1 cellular context compared by ENCODE assay signal in the genomic region with DNA sequence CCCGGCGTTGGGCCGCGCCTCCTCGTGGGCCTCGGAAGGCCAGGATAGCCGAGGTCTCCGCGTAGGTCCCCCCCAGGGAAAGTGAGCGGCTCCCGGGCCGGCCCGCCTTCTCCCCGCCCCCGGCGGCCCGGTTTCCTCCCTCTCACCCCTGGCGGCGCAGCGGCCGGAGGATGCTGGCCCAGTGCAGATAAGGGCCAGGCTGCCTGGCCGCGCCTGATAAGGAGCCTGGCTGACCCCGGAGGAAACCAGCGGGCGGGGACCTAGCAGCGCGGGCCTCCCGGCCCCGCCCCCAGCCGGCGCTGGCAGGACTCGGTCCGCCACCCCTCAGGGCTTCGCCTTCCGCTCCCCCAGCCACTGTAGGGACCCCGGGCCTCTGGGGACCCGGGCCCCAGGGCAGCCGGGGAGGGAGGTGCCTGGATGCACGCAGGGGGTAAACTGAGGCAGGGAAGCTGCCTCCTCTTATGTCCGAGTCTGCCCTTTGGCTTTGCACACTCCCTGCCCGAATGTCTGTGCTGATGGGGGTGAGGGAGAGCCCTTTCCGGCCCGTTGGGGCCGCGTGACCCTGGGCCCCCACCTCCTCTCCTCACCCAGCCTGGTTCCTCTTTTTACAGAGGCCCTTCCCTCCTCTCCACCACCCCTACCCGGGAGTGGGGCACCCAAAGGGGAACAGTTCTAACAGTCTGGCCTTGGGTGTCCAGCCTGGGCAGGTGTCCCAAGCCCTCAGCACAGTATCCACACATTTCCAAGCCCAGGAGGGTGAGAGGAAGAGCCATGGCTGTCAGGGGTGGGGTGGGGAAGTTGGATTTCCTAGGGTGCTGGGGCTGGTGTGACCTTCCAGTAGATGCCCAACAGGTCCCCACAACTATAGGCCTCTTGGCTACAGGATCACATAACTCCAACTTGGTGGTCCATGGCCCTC.
A peak's percentile ranks its signal among the peaks of the same experiment; 100 is the strongest.
TF ChIP-seq lines count a peak whose summit lies in the region.

A gene (minus strand): TSS at position 193 of the 919 bp plus-strand sequence. CDS start 1,687 bp downstream, outside the sequence.

TF ChIP-seq in K562, 482 proteins besides CTCF, POLR2A, EP300 and RAD21 (continued from another document and continues in another):
- TF ChIP-seq, protein P1, sequence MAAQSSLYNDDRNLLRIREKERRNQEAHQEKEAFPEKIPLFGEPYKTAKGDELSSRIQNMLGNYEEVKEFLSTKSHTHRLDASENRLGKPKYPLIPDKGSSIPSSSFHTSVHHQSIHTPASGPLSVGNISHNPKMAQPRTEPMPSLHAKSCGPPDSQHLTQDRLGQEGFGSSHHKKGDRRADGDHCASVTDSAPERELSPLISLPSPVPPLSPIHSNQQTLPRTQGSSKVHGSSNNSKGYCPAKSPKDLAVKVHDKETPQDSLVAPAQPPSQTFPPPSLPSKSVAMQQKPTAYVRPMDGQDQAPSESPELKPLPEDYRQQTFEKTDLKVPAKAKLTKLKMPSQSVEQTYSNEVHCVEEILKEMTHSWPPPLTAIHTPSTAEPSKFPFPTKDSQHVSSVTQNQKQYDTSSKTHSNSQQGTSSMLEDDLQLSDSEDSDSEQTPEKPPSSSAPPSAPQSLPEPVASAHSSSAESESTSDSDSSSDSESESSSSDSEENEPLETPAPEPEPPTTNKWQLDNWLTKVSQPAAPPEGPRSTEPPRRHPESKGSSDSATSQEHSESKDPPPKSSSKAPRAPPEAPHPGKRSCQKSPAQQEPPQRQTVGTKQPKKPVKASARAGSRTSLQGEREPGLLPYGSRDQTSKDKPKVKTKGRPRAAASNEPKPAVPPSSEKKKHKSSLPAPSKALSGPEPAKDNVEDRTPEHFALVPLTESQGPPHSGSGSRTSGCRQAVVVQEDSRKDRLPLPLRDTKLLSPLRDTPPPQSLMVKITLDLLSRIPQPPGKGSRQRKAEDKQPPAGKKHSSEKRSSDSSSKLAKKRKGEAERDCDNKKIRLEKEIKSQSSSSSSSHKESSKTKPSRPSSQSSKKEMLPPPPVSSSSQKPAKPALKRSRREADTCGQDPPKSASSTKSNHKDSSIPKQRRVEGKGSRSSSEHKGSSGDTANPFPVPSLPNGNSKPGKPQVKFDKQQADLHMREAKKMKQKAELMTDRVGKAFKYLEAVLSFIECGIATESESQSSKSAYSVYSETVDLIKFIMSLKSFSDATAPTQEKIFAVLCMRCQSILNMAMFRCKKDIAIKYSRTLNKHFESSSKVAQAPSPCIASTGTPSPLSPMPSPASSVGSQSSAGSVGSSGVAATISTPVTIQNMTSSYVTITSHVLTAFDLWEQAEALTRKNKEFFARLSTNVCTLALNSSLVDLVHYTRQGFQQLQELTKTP (IDR thresholded peaks at IDR 0.05; ENCODE audit: low read depth in 1 of 2, partially characterized antibody in 2 of 2): peak in 1 of 2 experiments; percentile 56
- TF ChIP-seq, protein P2, sequence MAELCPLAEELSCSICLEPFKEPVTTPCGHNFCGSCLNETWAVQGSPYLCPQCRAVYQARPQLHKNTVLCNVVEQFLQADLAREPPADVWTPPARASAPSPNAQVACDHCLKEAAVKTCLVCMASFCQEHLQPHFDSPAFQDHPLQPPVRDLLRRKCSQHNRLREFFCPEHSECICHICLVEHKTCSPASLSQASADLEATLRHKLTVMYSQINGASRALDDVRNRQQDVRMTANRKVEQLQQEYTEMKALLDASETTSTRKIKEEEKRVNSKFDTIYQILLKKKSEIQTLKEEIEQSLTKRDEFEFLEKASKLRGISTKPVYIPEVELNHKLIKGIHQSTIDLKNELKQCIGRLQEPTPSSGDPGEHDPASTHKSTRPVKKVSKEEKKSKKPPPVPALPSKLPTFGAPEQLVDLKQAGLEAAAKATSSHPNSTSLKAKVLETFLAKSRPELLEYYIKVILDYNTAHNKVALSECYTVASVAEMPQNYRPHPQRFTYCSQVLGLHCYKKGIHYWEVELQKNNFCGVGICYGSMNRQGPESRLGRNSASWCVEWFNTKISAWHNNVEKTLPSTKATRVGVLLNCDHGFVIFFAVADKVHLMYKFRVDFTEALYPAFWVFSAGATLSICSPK (IDR thresholded peaks at IDR 0.05; ENCODE audit: borderline replicate concordance): no peak
- TF ChIP-seq ZNF324 (CRISPR knock-in tag; IDR thresholded peaks at IDR 0.05) (no peak), HIVEP1 (CRISPR knock-in tag; IDR thresholded peaks at IDR 0.05) (peak; percentile 3; the same call in 1 of the 2 replicates), PHB2 (IDR thresholded peaks at IDR 0.05; ENCODE audit: low read depth) (peak; percentile 94), ZNF668 (CRISPR knock-in tag; IDR thresholded peaks at IDR 0.05) (no peak), TCF7 (IDR thresholded peaks at IDR 0.05; ENCODE audit: borderline replicate concordance) (no peak; the same call in 1 of the 2 replicates), ZNF121 (CRISPR knock-in tag; conservative IDR thresholded peaks at IDR 0.05) (no peak), FOXK2 (conservative IDR thresholded peaks at IDR 0.05 in 1 of 2, IDR thresholded peaks at IDR 0.05 in 1 of 2; ENCODE audit: low read depth in 2 of 2) (peak in 1 of 2 experiments; percentile 62; a peak in 2 of 4 replicates), SAP30 (IDR thresholded peaks at IDR 0.05; ENCODE audit: borderline replicate concordance, insufficient read depth, low read depth, low read length, poor library complexity, severe bottlenecking) (no peak), ZBTB17 (CRISPR knock-in tag; IDR thresholded peaks at IDR 0.05) (peak; percentile 84), ZBED1 (IDR thresholded peaks at IDR 0.05) (peak; percentile 93), ZKSCAN8 (CRISPR knock-in tag; IDR thresholded peaks at IDR 0.05) (peak; percentile 60; the same call in 1 of the 2 replicates), RBM14 (IDR thresholded peaks at IDR 0.05; ENCODE audit: borderline replicate concordance, insufficient read depth, low read depth, low read length) (0 out of 2 replicates have a peak, but pooled peaks have one; percentile 58), ELF1 (tag; IDR thresholded peaks at IDR 0.05) (peak; percentile 80), ZNF75A (CRISPR knock-in tag; IDR thresholded peaks at IDR 0.05) (no peak), SRSF9 (IDR thresholded peaks at IDR 0.05; ENCODE audit: borderline replicate concordance, low read depth, low read length) (no peak), SUPT5H (IDR thresholded peaks at IDR 0.05) (peak; percentile 64)
- TF ChIP-seq, protein P3, sequence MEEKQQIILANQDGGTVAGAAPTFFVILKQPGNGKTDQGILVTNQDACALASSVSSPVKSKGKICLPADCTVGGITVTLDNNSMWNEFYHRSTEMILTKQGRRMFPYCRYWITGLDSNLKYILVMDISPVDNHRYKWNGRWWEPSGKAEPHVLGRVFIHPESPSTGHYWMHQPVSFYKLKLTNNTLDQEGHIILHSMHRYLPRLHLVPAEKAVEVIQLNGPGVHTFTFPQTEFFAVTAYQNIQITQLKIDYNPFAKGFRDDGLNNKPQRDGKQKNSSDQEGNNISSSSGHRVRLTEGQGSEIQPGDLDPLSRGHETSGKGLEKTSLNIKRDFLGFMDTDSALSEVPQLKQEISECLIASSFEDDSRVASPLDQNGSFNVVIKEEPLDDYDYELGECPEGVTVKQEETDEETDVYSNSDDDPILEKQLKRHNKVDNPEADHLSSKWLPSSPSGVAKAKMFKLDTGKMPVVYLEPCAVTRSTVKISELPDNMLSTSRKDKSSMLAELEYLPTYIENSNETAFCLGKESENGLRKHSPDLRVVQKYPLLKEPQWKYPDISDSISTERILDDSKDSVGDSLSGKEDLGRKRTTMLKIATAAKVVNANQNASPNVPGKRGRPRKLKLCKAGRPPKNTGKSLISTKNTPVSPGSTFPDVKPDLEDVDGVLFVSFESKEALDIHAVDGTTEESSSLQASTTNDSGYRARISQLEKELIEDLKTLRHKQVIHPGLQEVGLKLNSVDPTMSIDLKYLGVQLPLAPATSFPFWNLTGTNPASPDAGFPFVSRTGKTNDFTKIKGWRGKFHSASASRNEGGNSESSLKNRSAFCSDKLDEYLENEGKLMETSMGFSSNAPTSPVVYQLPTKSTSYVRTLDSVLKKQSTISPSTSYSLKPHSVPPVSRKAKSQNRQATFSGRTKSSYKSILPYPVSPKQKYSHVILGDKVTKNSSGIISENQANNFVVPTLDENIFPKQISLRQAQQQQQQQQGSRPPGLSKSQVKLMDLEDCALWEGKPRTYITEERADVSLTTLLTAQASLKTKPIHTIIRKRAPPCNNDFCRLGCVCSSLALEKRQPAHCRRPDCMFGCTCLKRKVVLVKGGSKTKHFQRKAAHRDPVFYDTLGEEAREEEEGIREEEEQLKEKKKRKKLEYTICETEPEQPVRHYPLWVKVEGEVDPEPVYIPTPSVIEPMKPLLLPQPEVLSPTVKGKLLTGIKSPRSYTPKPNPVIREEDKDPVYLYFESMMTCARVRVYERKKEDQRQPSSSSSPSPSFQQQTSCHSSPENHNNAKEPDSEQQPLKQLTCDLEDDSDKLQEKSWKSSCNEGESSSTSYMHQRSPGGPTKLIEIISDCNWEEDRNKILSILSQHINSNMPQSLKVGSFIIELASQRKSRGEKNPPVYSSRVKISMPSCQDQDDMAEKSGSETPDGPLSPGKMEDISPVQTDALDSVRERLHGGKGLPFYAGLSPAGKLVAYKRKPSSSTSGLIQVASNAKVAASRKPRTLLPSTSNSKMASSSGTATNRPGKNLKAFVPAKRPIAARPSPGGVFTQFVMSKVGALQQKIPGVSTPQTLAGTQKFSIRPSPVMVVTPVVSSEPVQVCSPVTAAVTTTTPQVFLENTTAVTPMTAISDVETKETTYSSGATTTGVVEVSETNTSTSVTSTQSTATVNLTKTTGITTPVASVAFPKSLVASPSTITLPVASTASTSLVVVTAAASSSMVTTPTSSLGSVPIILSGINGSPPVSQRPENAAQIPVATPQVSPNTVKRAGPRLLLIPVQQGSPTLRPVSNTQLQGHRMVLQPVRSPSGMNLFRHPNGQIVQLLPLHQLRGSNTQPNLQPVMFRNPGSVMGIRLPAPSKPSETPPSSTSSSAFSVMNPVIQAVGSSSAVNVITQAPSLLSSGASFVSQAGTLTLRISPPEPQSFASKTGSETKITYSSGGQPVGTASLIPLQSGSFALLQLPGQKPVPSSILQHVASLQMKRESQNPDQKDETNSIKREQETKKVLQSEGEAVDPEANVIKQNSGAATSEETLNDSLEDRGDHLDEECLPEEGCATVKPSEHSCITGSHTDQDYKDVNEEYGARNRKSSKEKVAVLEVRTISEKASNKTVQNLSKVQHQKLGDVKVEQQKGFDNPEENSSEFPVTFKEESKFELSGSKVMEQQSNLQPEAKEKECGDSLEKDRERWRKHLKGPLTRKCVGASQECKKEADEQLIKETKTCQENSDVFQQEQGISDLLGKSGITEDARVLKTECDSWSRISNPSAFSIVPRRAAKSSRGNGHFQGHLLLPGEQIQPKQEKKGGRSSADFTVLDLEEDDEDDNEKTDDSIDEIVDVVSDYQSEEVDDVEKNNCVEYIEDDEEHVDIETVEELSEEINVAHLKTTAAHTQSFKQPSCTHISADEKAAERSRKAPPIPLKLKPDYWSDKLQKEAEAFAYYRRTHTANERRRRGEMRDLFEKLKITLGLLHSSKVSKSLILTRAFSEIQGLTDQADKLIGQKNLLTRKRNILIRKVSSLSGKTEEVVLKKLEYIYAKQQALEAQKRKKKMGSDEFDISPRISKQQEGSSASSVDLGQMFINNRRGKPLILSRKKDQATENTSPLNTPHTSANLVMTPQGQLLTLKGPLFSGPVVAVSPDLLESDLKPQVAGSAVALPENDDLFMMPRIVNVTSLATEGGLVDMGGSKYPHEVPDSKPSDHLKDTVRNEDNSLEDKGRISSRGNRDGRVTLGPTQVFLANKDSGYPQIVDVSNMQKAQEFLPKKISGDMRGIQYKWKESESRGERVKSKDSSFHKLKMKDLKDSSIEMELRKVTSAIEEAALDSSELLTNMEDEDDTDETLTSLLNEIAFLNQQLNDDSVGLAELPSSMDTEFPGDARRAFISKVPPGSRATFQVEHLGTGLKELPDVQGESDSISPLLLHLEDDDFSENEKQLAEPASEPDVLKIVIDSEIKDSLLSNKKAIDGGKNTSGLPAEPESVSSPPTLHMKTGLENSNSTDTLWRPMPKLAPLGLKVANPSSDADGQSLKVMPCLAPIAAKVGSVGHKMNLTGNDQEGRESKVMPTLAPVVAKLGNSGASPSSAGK (IDR thresholded peaks at IDR 0.05): peak; percentile 41
- TF ChIP-seq, protein P4, sequence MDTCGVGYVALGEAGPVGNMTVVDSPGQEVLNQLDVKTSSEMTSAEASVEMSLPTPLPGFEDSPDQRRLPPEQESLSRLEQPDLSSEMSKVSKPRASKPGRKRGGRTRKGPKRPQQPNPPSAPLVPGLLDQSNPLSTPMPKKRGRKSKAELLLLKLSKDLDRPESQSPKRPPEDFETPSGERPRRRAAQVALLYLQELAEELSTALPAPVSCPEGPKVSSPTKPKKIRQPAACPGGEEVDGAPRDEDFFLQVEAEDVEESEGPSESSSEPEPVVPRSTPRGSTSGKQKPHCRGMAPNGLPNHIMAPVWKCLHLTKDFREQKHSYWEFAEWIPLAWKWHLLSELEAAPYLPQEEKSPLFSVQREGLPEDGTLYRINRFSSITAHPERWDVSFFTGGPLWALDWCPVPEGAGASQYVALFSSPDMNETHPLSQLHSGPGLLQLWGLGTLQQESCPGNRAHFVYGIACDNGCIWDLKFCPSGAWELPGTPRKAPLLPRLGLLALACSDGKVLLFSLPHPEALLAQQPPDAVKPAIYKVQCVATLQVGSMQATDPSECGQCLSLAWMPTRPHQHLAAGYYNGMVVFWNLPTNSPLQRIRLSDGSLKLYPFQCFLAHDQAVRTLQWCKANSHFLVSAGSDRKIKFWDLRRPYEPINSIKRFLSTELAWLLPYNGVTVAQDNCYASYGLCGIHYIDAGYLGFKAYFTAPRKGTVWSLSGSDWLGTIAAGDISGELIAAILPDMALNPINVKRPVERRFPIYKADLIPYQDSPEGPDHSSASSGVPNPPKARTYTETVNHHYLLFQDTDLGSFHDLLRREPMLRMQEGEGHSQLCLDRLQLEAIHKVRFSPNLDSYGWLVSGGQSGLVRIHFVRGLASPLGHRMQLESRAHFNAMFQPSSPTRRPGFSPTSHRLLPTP (IDR thresholded peaks at IDR 0.05; ENCODE audit: borderline replicate concordance, extremely low read depth, insufficient read length): no peak
- TF ChIP-seq, protein P5, sequence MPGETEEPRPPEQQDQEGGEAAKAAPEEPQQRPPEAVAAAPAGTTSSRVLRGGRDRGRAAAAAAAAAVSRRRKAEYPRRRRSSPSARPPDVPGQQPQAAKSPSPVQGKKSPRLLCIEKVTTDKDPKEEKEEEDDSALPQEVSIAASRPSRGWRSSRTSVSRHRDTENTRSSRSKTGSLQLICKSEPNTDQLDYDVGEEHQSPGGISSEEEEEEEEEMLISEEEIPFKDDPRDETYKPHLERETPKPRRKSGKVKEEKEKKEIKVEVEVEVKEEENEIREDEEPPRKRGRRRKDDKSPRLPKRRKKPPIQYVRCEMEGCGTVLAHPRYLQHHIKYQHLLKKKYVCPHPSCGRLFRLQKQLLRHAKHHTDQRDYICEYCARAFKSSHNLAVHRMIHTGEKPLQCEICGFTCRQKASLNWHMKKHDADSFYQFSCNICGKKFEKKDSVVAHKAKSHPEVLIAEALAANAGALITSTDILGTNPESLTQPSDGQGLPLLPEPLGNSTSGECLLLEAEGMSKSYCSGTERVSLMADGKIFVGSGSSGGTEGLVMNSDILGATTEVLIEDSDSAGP (CRISPR knock-in tag; IDR thresholded peaks at IDR 0.05): no peak
- TF ChIP-seq, protein P6, sequence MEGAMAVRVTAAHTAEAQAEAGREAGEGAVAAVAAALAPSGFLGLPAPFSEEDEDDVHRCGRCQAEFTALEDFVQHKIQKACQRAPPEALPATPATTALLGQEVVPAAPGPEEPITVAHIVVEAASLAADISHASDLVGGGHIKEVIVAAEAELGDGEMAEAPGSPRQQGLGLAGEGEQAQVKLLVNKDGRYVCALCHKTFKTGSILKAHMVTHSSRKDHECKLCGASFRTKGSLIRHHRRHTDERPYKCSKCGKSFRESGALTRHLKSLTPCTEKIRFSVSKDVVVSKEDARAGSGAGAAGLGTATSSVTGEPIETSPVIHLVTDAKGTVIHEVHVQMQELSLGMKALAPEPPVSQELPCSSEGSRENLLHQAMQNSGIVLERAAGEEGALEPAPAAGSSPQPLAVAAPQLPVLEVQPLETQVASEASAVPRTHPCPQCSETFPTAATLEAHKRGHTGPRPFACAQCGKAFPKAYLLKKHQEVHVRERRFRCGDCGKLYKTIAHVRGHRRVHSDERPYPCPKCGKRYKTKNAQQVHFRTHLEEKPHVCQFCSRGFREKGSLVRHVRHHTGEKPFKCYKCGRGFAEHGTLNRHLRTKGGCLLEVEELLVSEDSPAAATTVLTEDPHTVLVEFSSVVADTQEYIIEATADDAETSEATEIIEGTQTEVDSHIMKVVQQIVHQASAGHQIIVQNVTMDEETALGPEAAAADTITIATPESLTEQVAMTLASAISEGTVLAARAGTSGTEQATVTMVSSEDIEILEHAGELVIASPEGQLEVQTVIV (CRISPR knock-in tag; IDR thresholded peaks at IDR 0.05; ENCODE audit: borderline replicate concordance): no peak
